10 cellular contexts compared by ENCODE assay signal in genomic region chr20:364905-365794, GRCh38. TPM values are rescaled to one million over a fixed set of nuclear protein-coding genes. Genes with fewer than 3 reads are reported as not detected.
DNase-seq lines count a peak whose midpoint lies in the region; ATAC-seq and TF ChIP-seq lines count a peak whose summit lies in the region.
"Had no signal": no experiment of that assay in that cellular context is flagged by ENCODE, and none has a peak within 500 bp of the region (broad histone marks: within the 10 kb centered on the region; RNA-seq: fewer than 3 reads in every experiment).

No MANE protein-coding gene starts in this region.

- H3K36me3 Mint-ChIP-seq in nephron progenitor cell (ENCODE audit: low read depth) = no peaks in the 10 kb centered on the region

- no peaks in the 10 kb centered on the region for H3K9me3 Mint-ChIP-seq in nephron progenitor cell

- TF ChIP-seq CTCF in nephron progenitor cell (IDR thresholded peaks at IDR 0.05) = no peak
- no peak for TF ChIP-seq CTCF in dorsolateral prefrontal cortex (IDR thresholded peaks at IDR 0.05 in 54 of 56, conservative IDR thresholded peaks at IDR 0.05 in 2 of 56; ENCODE audit: low read depth in 1 of 56, partially characterized antibody in 56 of 56)

- peak overlapping the region; percentile 70 for H3K27ac Mint-ChIP-seq in nephron progenitor cell

- H3K4me1 Mint-ChIP-seq in nephron progenitor cell = peaks cover 56% of the 10 kb centered on the region

- H3K27me3 Mint-ChIP-seq in nephron progenitor cell (ENCODE audit: low read depth, poor library complexity) = peaks cover 15% of the 10 kb centered on the region

- no peak for DNase-seq in activated CD4-positive, CD25-positive, alpha-beta regulatory T cell treated with anti-CD3 and anti-CD28 coated beads, Interleukin-2, amount 50 U/mL, for 72 hours
- DNase-seq in MG63 = peak; percentile 45
- DNase-seq in astrocyte of the hippocampus (ENCODE audit: low read depth, low spot score) = peak; percentile 44
- no peak for DNase-seq in nephron progenitor cell
- DNase-seq in dorsolateral prefrontal cortex = no peak
- DNase-seq: upper lobe of left lung, WERI-Rb-1 had no signal

- ATAC-seq in activated CD4-positive, CD25-positive, alpha-beta regulatory T cell treated with anti-CD3 and anti-CD28 coated beads, Interleukin-2, amount 50 U/mL, for 24 hours = peak; percentile 42 to 56
- no peak for ATAC-seq in GM18867 (IDR thresholded peaks at IDR 0.05; ENCODE audit: unreplicated experiment)
- no peak for ATAC-seq in HG02798 (IDR thresholded peaks at IDR 0.05; ENCODE audit: poor library complexity, unreplicated experiment)

- intact Hi-C loops in dorsolateral prefrontal cortex (cut with DNase I) = no loop called here

- H3K27me3 ChIP-seq in MG63 (no peaks in the 10 kb centered on the region), dorsolateral prefrontal cortex (no peaks in the 10 kb centered on the region)
- H3K27me3 ChIP-seq: upper lobe of left lung had no signal

- no peak overlapping the region for H3K4me3 Mint-ChIP-seq in nephron progenitor cell

- no peaks in the 10 kb centered on the region for H3K9me3 ChIP-seq in MG63
- H3K9me3 ChIP-seq: upper lobe of left lung had no signal

- no peak overlapping the region for H3K27ac ChIP-seq in dorsolateral prefrontal cortex
- H3K27ac ChIP-seq: upper lobe of left lung, WERI-Rb-1 had no signal

- H3K36me3 ChIP-seq in MG63 = no peaks in the 10 kb centered on the region
- H3K36me3 ChIP-seq: upper lobe of left lung, WERI-Rb-1 had no signal

- H3K4me3 ChIP-seq in MG63 (no peak overlapping the region), dorsolateral prefrontal cortex (no peak overlapping the region)
- H3K4me3 ChIP-seq: upper lobe of left lung had no signal

RNA-seq across cellular contexts. Expression of gene TRIB3, which starts 15.4 kb away (rescaled TPM):
- total RNA-seq in MG63 (2014; rRNA removed; shearing (Covaris generic); ENCODE audit: low replicate concordance) = 15.0 and 33.3 TPM in 2 replicates
- total RNA-seq in dorsolateral prefrontal cortex = 1 to 10 TPM in 119 of 120 experiments, under 1 TPM in 1; 0.77 to 7.6 (median 3.4) TPM

RNA-seq across cellular contexts. Expression of gene NRSN2, which starts 18.2 kb away (rescaled TPM):
- 1.8 and 24.3 TPM in 2 replicates for total RNA-seq in MG63 (2014; rRNA removed; shearing (Covaris generic); ENCODE audit: low replicate concordance)
- total RNA-seq in dorsolateral prefrontal cortex = 100 to 1,000 TPM in 114 of 120 experiments, 10 to 100 TPM in 6; 80.4 to 268 (median 159) TPM

RNA-seq across cellular contexts. Expression of gene SOX12, which starts 39.8 kb away (rescaled TPM):
- 2.1 and 3.1 TPM in 2 replicates for total RNA-seq in MG63 (2014; rRNA removed; shearing (Covaris generic); ENCODE audit: low replicate concordance)
- 10 to 100 TPM in 119 of 120 experiments, 1 to 10 TPM in 1; 9.9 to 24.9 (median 16.7) TPM for total RNA-seq in dorsolateral prefrontal cortex

RNA-seq across cellular contexts. Expression of gene RBCK1, which starts 42.9 kb away (rescaled TPM):
- 35.7 and 68.7 TPM in 2 replicates for total RNA-seq in MG63 (2014; rRNA removed; shearing (Covaris generic); ENCODE audit: low replicate concordance)
- 10 to 100 TPM; 36.6 to 92.7 (median 62.0) TPM for total RNA-seq in dorsolateral prefrontal cortex

Comparison
In these comparisons a context has a peak if more than half of its experiments do, and no peak if none do; other contexts are left out.
1. ATAC-seq: peak in activated CD4-positive, CD25-positive, alpha-beta regulatory T cell treated with anti-CD3 and anti-CD28 coated beads, Interleukin-2, amount 50 U/mL, for 24 hours (2 of 2); none in GM18867 (single experiment) and HG02798 (single experiment).
2. DNase-seq: peak in MG63 (single experiment) and astrocyte of the hippocampus (single experiment); none in activated CD4-positive, CD25-positive, alpha-beta regulatory T cell treated with anti-CD3 and anti-CD28 coated beads, Interleukin-2, amount 50 U/mL, for 72 hours (single experiment), nephron progenitor cell (single experiment) and dorsolateral prefrontal cortex (0 of 10).